Comparison of ENCODE assay signal across 23 cellular contexts in the genomic region with DNA sequence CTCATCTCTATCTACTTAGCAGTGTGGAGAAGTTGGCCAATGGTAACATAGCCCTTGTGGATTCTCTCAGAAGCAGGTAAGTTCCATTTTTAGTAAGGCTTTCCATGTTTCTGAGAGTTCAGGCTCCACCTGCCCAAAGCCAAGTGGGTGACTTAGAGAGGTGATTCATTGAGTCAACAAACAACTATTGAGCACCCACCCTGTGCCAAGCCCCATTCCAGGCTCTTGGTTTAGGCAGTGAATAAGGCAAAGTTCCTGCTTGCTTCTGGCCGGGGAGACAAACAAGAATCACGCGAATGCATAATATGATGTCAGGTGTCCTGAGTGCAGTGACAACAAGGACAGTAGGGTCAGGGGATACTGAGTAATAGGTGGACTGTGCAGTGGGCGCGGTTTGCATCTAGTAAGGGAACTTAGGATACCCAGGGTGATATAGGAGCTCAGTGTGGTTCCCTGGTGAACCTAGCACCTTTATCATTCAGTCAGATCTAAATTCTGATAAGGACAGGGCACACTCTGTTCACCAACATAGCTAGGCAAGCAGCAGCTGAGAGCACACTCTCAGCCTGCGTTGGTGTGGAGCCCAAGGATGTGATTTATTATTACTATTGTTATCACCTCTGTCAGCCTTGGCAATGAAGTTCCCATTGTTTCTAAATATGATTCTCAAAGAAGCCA. TPM values are rescaled to one million over a fixed set of nuclear protein-coding genes. Genes with fewer than 3 reads are reported as not detected.
DNase-seq lines count a peak whose midpoint lies in the region; ATAC-seq, FAIRE-seq and TF ChIP-seq lines count a peak whose summit lies in the region.
"Had no signal": no experiment of that assay in that cellular context is flagged by ENCODE, and none has a peak within 500 bp of the region (broad histone marks: within the 10 kb centered on the region; RNA-seq: fewer than 3 reads in every experiment).

No MANE protein-coding gene starts in this region.

- FAIRE-seq in keratinocyte (lab: Jason Lieb, UNC) = peak; percentile 79
- no peak for FAIRE-seq in H54 (lab: Jason Lieb, UNC)
- FAIRE-seq: endometrium had no signal

- DNase-seq in NCI-H1105 treated with DMSO at 0.1 percent for 48 hours (lab: John Stamatoyannopoulos, UW) (peak; percentile 11), NCI-H1105 (lab: John Stamatoyannopoulos, UW) (no peak), SHP77 (lab: John Stamatoyannopoulos, UW) (peak; percentile 28 to 29), keratinocyte (ENCODE audit: low read depth, low spot score) (peak; percentile 66), upper lobe of left lung (peak in 1 of 2 donors; percentile 85), NCI-H1417 treated with DMSO at 0.1 percent for 48 hours (lab: John Stamatoyannopoulos, UW) (no peak), sigmoid colon (no peak), H54 (ENCODE audit: insufficient read length, low spot score) (no peak)
- DNase-seq: 8988T; activated CD4-positive, alpha-beta T cell treated with anti-CD3 and anti-CD28 coated beads, Interleukin-2, amount 10 ng/mL, durations not matched to agents 24 days and 14 days; activated naive CD8-positive, alpha-beta T cell treated with anti-CD3 and anti-CD28 coated beads for 36 hours; activated T-cell treated with anti-CD3 and anti-CD28 coated beads, Interleukin-2, amount 50 U/mL, for 1 hour; caudate nucleus; EL; HCEC 1CT; head of caudate nucleus; NCI-H2081; SJCRH30; stimulated activated naive CD4-positive, alpha-beta T cell; T1000 had no signal

- H3K4me1 ChIP-seq in keratinocyte (ENCODE audit: control insufficient read depth, extremely low read depth, insufficient read depth, low read length) (peaks cover 21% of the 10 kb centered on the region), upper lobe of left lung (peaks cover 0 to 11% (median 7%) of the 10 kb centered on the region in 4 donors), sigmoid colon (peaks cover 0 to 8% (median 5%) of the 10 kb centered on the region in 4 donors)
- H3K4me1 ChIP-seq: SJCRH30 had no signal

- no peak overlapping the region for H3K9ac ChIP-seq in keratinocyte (ENCODE audit: control insufficient read depth, extremely low read depth, insufficient read depth, low read length)

- TF ChIP-seq CTCF in keratinocyte (optimal IDR thresholded peaks at IDR 0.05 in 1 of 3, IDR thresholded peaks at IDR 0.05 in 1 of 3, conservative IDR thresholded peaks at IDR 0.05 in 1 of 3; ENCODE audit: extremely low read depth in 1 of 3, insufficient read depth in 2 of 3, low read length in 3 of 3) = no peak
- no peak for TF ChIP-seq CTCF in upper lobe of left lung (IDR thresholded peaks at IDR 0.05)
- TF ChIP-seq CTCF in sigmoid colon (IDR thresholded peaks at IDR 0.05) = no peak

- H3K79me2 ChIP-seq in keratinocyte (ENCODE audit: control insufficient read depth, insufficient read depth, low read length) = no peaks in the 10 kb centered on the region

- peak overlapping the region; percentile 67 for H3K4me2 ChIP-seq in keratinocyte (ENCODE audit: control insufficient read depth, extremely low read depth, insufficient read depth, low read depth, low read length)
- H3K4me2 ChIP-seq: smooth muscle cell had no signal

- intact Hi-C loops in sigmoid colon (cut with DNase I) = no loop called here

- H4K20me1 ChIP-seq in keratinocyte (ENCODE audit: control insufficient read depth, extremely low read depth, insufficient read depth, low read length) = no peaks in the 10 kb centered on the region

- H3K9me1 ChIP-seq in keratinocyte (ENCODE audit: control insufficient read depth, extremely low read depth, insufficient read depth, low read length) = no peaks in the 10 kb centered on the region

- H3K9me3 ChIP-seq in keratinocyte (ENCODE audit: control insufficient read depth, low read depth, low read length) (no peaks in the 10 kb centered on the region), upper lobe of left lung (no peaks in the 10 kb centered on the region), sigmoid colon (no peaks in the 10 kb centered on the region)
- H3K9me3 ChIP-seq: SJCRH30 had no signal

- H3K36me3 ChIP-seq in keratinocyte (ENCODE audit: control insufficient read depth in 2 of 2, extremely low read depth in 1 of 2, insufficient read depth in 2 of 2, low read length in 2 of 2) = no peaks in the 10 kb centered on the region
- no peaks in the 10 kb centered on the region for H3K36me3 ChIP-seq in upper lobe of left lung
- H3K36me3 ChIP-seq in sigmoid colon = no peaks in the 10 kb centered on the region
- H3K36me3 ChIP-seq: SJCRH30 had no signal

- peak; percentile 67 to 89 for ATAC-seq in upper lobe of left lung (ENCODE audit: low FRiP score in 2 of 2)

- H3K27ac ChIP-seq in keratinocyte (ENCODE audit: control insufficient read depth, insufficient read depth, low read length) = peak overlapping the region; percentile 44
- peak overlapping the region in 3 of 4 donors; percentile 41 to 75 (median 49) for H3K27ac ChIP-seq in upper lobe of left lung
- H3K27ac ChIP-seq in sigmoid colon = no peak overlapping the region
- H3K27ac ChIP-seq: SJCRH30 had no signal

- peak in 1 of 4 donors; percentile 74 for TF ChIP-seq EP300 in upper lobe of left lung (IDR thresholded peaks at IDR 0.05)
- TF ChIP-seq EP300 in sigmoid colon (IDR thresholded peaks at IDR 0.05) = no peak

- dilution Hi-C loops in keratinocyte (cut with MboI; ENCODE audit: extremely low pct_ligation_motif_present, low sequenced_read_pairs) = no loop called here

- peak overlapping the region in 1 of 3 experiments; percentile 9 for H3K4me3 ChIP-seq in keratinocyte (ENCODE audit: control insufficient read depth in 2 of 3, extremely low read depth in 1 of 3, insufficient read depth in 2 of 3, low read depth in 1 of 3, low read length in 3 of 3)
- H3K4me3 ChIP-seq in upper lobe of left lung = no peak overlapping the region
- H3K4me3 ChIP-seq in sigmoid colon = no peak overlapping the region
- H3K4me3 ChIP-seq: SJCRH30, smooth muscle cell had no signal

- no peak overlapping the region for H2AFZ ChIP-seq in keratinocyte (ENCODE audit: control insufficient read depth, low read length)

- 53 to 63% methylated on average over 6 of the region's 6 CpGs for WGBS in upper lobe of left lung, 2 donors
- WGBS in sigmoid colon, 2 donors = 31 to 64% methylated on average over 6 of the region's 6 CpGs

- TF ChIP-seq POLR2A in upper lobe of left lung (IDR thresholded peaks at IDR 0.05) = no peak
- no peak for TF ChIP-seq POLR2A in sigmoid colon (IDR thresholded peaks at IDR 0.05)
- TF ChIP-seq POLR2A in H54 (IDR thresholded peaks at IDR 0.05; ENCODE audit: low read depth, low read length) = no peak

- H3K27me3 ChIP-seq in keratinocyte (ENCODE audit: control insufficient read depth, extremely low read depth, insufficient read depth, low read length) = no peaks in the 10 kb centered on the region
- no peaks in the 10 kb centered on the region for H3K27me3 ChIP-seq in upper lobe of left lung
- H3K27me3 ChIP-seq in sigmoid colon = no peaks in the 10 kb centered on the region
- H3K27me3 ChIP-seq: SJCRH30 had no signal

RNA-seq across cellular contexts. Expression of a gene that starts 31.7 kb away (rescaled TPM):
- 18.7 to 57.6 TPM (median 32.1 TPM) in 3 replicates for polyA plus RNA-seq in keratinocyte
- 48.7 TPM for polyA plus RNA-seq in keratinocyte (2011; ENCODE audit: low read depth)
- polyA plus RNA-seq in keratinocyte (2011; cell fraction: cytosol; rRNA removed) = 47.7 and 50.2 TPM in 2 replicates
- 33.7 and 34.6 TPM in 2 replicates for polyA plus RNA-seq in keratinocyte (2011; cell fraction: nucleus; rRNA removed)
- 49.3 and 53.0 TPM in 2 replicates for polyA plus RNA-seq in keratinocyte (2012; ENCODE audit: low replicate concordance)
- polyA minus RNA-seq in keratinocyte = 33.7 to 42.3 TPM (median 35.1 TPM) in 3 replicates
- polyA minus RNA-seq in keratinocyte (2011; cell fraction: cytosol; rRNA and poly(A)+ RNA removed) = 30.9 TPM
- polyA minus RNA-seq in keratinocyte (2011; cell fraction: nucleus; rRNA and poly(A)+ RNA removed) = 25.3 and 31.6 TPM in 2 replicates
- 10 to 100 TPM in 5 of 6 donors, 1 to 10 TPM in 1; 5.8 to 22.3 (median 14.1) TPM for total RNA-seq in upper lobe of left lung
- 10 to 100 TPM in 3 of 4 donors, 1 to 10 TPM in 1; 7.1 to 22.4 (median 16.1) TPM for total RNA-seq in sigmoid colon
- 10 to 100 TPM in 2 of 3 donors, 1 to 10 TPM in 1; 3.4 to 10.9 (median 10.2) TPM for polyA plus RNA-seq in sigmoid colon
- polyA plus RNA-seq: CD14-positive monocyte had no signal

Comparison
In these comparisons a context has a peak if more than half of its experiments do, and no peak if none do; other contexts are left out.
1. DNase-seq: peak in NCI-H1105 treated with DMSO at 0.1 percent for 48 hours (single experiment), SHP77 (2 of 2) and keratinocyte (single experiment); none in NCI-H1105 (single experiment), NCI-H1417 treated with DMSO at 0.1 percent for 48 hours (single experiment), sigmoid colon (single experiment) and H54 (single experiment).
2. H3K27ac ChIP-seq: peak in keratinocyte (single experiment) and upper lobe of left lung (3 of 4); none in sigmoid colon (0 of 4).